Comparison of ENCODE assay signal across 1 cellular context in the genomic region with DNA sequence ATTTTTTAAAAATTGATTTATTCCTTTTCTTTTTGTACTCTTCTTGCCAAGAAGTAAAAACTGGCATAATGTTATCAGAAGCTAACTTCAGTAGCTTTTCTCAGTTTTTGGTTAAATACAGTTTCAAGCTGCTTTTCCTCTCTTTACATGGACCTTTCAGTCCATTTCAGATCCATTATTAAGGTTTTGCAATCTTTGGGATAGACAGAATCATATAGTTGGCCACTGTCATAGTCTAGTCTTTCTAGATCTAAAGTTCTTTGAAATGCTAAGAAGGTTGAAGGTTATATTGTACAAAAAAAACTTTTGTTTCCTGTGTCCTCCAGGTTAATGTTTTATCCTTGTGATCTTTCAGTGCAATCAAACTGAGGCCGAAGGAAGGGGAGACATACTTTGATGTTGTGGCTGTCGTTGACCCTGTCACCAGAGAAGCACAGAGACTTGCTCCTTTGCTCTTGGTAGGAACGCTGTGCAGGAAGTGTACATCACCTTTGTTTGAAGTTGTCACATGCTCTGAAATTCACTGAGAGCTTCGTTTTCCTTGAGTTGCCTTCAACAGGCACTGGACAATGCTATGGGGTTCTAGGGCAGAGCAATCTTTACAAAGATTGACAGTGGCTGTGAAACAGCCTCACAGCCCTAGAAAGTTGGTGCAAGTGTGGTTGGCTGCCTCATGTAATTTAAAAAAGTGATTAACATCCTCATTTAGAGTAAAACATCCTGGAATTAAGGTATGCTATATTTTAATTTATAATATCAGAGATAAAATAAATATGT.
TF ChIP-seq lines count a peak whose summit lies in the region.

No MANE protein-coding gene starts in this region.

TF ChIP-seq in HepG2, 621 proteins besides CTCF, POLR2A, EP300 and RAD21 (continued from another document and continues in another):
- TF ChIP-seq, protein P1, sequence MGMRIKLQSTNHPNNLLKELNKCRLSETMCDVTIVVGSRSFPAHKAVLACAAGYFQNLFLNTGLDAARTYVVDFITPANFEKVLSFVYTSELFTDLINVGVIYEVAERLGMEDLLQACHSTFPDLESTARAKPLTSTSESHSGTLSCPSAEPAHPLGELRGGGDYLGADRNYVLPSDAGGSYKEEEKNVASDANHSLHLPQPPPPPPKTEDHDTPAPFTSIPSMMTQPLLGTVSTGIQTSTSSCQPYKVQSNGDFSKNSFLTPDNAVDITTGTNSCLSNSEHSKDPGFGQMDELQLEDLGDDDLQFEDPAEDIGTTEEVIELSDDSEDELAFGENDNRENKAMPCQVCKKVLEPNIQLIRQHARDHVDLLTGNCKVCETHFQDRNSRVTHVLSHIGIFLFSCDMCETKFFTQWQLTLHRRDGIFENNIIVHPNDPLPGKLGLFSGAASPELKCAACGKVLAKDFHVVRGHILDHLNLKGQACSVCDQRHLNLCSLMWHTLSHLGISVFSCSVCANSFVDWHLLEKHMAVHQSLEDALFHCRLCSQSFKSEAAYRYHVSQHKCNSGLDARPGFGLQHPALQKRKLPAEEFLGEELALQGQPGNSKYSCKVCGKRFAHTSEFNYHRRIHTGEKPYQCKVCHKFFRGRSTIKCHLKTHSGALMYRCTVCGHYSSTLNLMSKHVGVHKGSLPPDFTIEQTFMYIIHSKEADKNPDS (CRISPR knock-in tag; IDR thresholded peaks at IDR 0.05): peak; percentile 93
- TF ChIP-seq, protein P2, sequence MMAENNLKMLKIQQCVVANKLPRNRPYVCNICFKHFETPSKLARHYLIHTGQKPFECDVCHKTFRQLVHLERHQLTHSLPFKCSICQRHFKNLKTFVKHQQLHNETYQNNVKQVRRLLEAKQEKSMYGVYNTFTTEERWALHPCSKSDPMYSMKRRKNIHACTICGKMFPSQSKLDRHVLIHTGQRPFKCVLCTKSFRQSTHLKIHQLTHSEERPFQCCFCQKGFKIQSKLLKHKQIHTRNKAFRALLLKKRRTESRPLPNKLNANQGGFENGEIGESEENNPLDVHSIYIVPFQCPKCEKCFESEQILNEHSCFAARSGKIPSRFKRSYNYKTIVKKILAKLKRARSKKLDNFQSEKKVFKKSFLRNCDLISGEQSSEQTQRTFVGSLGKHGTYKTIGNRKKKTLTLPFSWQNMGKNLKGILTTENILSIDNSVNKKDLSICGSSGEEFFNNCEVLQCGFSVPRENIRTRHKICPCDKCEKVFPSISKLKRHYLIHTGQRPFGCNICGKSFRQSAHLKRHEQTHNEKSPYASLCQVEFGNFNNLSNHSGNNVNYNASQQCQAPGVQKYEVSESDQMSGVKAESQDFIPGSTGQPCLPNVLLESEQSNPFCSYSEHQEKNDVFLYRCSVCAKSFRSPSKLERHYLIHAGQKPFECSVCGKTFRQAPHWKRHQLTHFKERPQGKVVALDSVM (CRISPR knock-in tag; IDR thresholded peaks at IDR 0.05): peak; percentile 53; the same call in 1 of the 2 replicates
- TF ChIP-seq, protein P3, sequence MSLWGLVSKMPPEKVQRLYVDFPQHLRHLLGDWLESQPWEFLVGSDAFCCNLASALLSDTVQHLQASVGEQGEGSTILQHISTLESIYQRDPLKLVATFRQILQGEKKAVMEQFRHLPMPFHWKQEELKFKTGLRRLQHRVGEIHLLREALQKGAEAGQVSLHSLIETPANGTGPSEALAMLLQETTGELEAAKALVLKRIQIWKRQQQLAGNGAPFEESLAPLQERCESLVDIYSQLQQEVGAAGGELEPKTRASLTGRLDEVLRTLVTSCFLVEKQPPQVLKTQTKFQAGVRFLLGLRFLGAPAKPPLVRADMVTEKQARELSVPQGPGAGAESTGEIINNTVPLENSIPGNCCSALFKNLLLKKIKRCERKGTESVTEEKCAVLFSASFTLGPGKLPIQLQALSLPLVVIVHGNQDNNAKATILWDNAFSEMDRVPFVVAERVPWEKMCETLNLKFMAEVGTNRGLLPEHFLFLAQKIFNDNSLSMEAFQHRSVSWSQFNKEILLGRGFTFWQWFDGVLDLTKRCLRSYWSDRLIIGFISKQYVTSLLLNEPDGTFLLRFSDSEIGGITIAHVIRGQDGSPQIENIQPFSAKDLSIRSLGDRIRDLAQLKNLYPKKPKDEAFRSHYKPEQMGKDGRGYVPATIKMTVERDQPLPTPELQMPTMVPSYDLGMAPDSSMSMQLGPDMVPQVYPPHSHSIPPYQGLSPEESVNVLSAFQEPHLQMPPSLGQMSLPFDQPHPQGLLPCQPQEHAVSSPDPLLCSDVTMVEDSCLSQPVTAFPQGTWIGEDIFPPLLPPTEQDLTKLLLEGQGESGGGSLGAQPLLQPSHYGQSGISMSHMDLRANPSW (CRISPR knock-in tag; IDR thresholded peaks at IDR 0.05; ENCODE audit: borderline replicate concordance): peak; percentile 76; the same call in 1 of the 2 replicates
- TF ChIP-seq ATF7 (IDR thresholded peaks at IDR 0.05) (no peak), ATF7 (CRISPR knock-in tag; IDR thresholded peaks at IDR 0.05) (peak; percentile 84), SRSF9 (IDR thresholded peaks at IDR 0.05; ENCODE audit: borderline replicate concordance, insufficient read depth, low read depth, low read length, poor library complexity, severe bottlenecking) (no peak), MAF1 (CRISPR knock-in tag; IDR thresholded peaks at IDR 0.05; ENCODE audit: borderline replicate concordance) (no peak), KDM5A (IDR thresholded peaks at IDR 0.05; ENCODE audit: borderline replicate concordance, low read length) (no peak), ZNF24 (IDR thresholded peaks at IDR 0.05) (no peak; the same call in 1 of the 2 replicates), ZNF563 (CRISPR knock-in tag; IDR thresholded peaks at IDR 0.05) (peak; percentile 58; the same call in 1 of the 2 replicates), GABPB1 (CRISPR knock-in tag; IDR thresholded peaks at IDR 0.05) (peak; percentile 79), DMAP1 (CRISPR knock-in tag; IDR thresholded peaks at IDR 0.05) (peak; percentile 91), MBD4 (IDR thresholded peaks at IDR 0.05; ENCODE audit: borderline replicate concordance, low read length) (peak; percentile 93; the same call in 1 of the 2 replicates), ZFY (CRISPR knock-in tag; IDR thresholded peaks at IDR 0.05) (peak; percentile 43; the same call in 1 of the 2 replicates), ZBTB21 (CRISPR knock-in tag; IDR thresholded peaks at IDR 0.05) (peak; percentile 66; the same call in 1 of the 2 replicates), PHF20 (CRISPR knock-in tag; IDR thresholded peaks at IDR 0.05) (no peak), MIER2 (CRISPR knock-in tag; IDR thresholded peaks at IDR 0.05) (peak; percentile 85; the same call in 1 of the 2 replicates), FOSL2 (CRISPR knock-in tag; IDR thresholded peaks at IDR 0.05) (peak; percentile 94), KLF13 (CRISPR knock-in tag; IDR thresholded peaks at IDR 0.05) (no peak), KDM5B (CRISPR knock-in tag; IDR thresholded peaks at IDR 0.05; ENCODE audit: borderline replicate concordance) (no peak), SSRP1 (CRISPR knock-in tag; IDR thresholded peaks at IDR 0.05) (peak; percentile 66; the same call in 1 of the 2 replicates), NCOA2 (CRISPR knock-in tag; IDR thresholded peaks at IDR 0.05) (peak; percentile 100), TAF1 (CRISPR knock-in tag; IDR thresholded peaks at IDR 0.05) (peak; percentile 54; the same call in 1 of the 2 replicates), ESRRA (CRISPR knock-in tag; IDR thresholded peaks at IDR 0.05; ENCODE audit: low read depth) (peak; percentile 73; the same call in 1 of the 2 replicates), ZNF33B (CRISPR knock-in tag; IDR thresholded peaks at IDR 0.05) (no peak), ETV6 (CRISPR knock-in tag; conservative IDR thresholded peaks at IDR 0.05) (0 out of 2 replicates have a peak, but pooled peaks have one; percentile 52), ZNF556 (CRISPR knock-in tag; IDR thresholded peaks at IDR 0.05; ENCODE audit: borderline replicate concordance) (peak; percentile 76; the same call in 1 of the 2 replicates), TBX2 (CRISPR knock-in tag; IDR thresholded peaks at IDR 0.05; ENCODE audit: borderline replicate concordance) (peak; percentile 97), NONO (IDR thresholded peaks at IDR 0.05) (no peak), NONO (CRISPR knock-in tag; conservative IDR thresholded peaks at IDR 0.05) (peak; percentile 94), ZFX (CRISPR knock-in tag; IDR thresholded peaks at IDR 0.05; ENCODE audit: low read depth) (peak; percentile 32; the same call in 1 of the 2 replicates), SRSF4 (IDR thresholded peaks at IDR 0.05; ENCODE audit: low read depth, low read length, poor library complexity, severe bottlenecking) (no peak), ZNF3 (CRISPR knock-in tag; IDR thresholded peaks at IDR 0.05) (peak; percentile 84; the same call in 1 of the 2 replicates), ZMAT3 (CRISPR knock-in tag; conservative IDR thresholded peaks at IDR 0.05) (peak; percentile 79; the same call in 1 of the 2 replicates), SNAPC2 (CRISPR knock-in tag; IDR thresholded peaks at IDR 0.05) (peak; percentile 93), ZFP82 (CRISPR knock-in tag; IDR thresholded peaks at IDR 0.05; ENCODE audit: borderline replicate concordance) (peak; percentile 69; the same call in 1 of the 2 replicates)
- TF ChIP-seq, protein P4, sequence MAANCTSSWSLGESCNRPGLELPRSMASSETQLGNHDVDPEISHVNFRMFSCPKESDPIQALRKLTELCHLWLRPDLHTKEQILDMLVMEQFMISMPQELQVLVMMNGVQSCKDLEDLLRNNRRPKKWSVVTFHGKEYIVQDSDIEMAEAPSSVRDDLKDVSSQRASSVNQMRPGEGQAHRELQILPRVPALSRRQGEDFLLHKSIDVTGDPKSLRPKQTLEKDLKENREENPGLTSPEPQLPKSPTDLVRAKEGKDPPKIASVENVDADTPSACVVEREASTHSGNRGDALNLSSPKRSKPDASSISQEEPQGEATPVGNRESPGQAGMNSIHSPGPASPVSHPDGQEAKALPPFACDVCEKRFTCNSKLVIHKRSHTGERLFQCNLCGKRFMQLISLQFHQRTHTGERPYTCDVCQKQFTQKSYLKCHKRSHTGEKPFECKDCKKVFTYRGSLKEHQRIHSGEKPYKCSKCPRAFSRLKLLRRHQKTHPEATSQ (CRISPR knock-in tag; IDR thresholded peaks at IDR 0.05; ENCODE audit: borderline replicate concordance): peak; percentile 95; the same call in 1 of the 2 replicates
- TF ChIP-seq, protein P5, sequence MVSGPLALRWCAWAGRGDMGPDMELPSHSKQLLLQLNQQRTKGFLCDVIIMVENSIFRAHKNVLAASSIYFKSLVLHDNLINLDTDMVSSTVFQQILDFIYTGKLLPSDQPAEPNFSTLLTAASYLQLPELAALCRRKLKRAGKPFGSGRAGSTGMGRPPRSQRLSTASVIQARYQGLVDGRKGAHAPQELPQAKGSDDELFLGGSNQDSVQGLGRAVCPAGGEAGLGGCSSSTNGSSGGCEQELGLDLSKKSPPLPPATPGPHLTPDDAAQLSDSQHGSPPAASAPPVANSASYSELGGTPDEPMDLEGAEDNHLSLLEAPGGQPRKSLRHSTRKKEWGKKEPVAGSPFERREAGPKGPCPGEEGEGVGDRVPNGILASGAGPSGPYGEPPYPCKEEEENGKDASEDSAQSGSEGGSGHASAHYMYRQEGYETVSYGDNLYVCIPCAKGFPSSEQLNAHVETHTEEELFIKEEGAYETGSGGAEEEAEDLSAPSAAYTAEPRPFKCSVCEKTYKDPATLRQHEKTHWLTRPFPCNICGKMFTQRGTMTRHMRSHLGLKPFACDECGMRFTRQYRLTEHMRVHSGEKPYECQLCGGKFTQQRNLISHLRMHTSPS (CRISPR knock-in tag; IDR thresholded peaks at IDR 0.05; ENCODE audit: low read depth): 0 out of 2 replicates have a peak, but pooled peaks have one; percentile 41
- TF ChIP-seq, protein P6, sequence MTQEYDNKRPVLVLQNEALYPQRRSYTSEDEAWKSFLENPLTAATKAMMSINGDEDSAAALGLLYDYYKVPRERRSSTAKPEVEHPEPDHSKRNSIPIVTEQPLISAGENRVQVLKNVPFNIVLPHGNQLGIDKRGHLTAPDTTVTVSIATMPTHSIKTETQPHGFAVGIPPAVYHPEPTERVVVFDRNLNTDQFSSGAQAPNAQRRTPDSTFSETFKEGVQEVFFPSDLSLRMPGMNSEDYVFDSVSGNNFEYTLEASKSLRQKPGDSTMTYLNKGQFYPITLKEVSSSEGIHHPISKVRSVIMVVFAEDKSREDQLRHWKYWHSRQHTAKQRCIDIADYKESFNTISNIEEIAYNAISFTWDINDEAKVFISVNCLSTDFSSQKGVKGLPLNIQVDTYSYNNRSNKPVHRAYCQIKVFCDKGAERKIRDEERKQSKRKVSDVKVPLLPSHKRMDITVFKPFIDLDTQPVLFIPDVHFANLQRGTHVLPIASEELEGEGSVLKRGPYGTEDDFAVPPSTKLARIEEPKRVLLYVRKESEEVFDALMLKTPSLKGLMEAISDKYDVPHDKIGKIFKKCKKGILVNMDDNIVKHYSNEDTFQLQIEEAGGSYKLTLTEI (CRISPR knock-in tag; conservative IDR thresholded peaks at IDR 0.05): no peak
- TF ChIP-seq, protein P7, sequence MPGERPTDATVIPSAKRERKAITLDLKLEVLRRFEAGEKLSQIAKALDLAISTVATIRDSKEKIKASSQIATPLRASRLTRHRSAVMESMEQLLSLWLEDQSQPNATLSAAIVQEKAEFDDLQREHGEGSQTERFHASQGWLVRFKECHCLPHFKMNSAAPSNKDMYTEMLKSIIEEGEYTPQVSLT (CRISPR knock-in tag; IDR thresholded peaks at IDR 0.05; ENCODE audit: borderline replicate concordance, low read depth): no peak
- TF ChIP-seq, protein P8, sequence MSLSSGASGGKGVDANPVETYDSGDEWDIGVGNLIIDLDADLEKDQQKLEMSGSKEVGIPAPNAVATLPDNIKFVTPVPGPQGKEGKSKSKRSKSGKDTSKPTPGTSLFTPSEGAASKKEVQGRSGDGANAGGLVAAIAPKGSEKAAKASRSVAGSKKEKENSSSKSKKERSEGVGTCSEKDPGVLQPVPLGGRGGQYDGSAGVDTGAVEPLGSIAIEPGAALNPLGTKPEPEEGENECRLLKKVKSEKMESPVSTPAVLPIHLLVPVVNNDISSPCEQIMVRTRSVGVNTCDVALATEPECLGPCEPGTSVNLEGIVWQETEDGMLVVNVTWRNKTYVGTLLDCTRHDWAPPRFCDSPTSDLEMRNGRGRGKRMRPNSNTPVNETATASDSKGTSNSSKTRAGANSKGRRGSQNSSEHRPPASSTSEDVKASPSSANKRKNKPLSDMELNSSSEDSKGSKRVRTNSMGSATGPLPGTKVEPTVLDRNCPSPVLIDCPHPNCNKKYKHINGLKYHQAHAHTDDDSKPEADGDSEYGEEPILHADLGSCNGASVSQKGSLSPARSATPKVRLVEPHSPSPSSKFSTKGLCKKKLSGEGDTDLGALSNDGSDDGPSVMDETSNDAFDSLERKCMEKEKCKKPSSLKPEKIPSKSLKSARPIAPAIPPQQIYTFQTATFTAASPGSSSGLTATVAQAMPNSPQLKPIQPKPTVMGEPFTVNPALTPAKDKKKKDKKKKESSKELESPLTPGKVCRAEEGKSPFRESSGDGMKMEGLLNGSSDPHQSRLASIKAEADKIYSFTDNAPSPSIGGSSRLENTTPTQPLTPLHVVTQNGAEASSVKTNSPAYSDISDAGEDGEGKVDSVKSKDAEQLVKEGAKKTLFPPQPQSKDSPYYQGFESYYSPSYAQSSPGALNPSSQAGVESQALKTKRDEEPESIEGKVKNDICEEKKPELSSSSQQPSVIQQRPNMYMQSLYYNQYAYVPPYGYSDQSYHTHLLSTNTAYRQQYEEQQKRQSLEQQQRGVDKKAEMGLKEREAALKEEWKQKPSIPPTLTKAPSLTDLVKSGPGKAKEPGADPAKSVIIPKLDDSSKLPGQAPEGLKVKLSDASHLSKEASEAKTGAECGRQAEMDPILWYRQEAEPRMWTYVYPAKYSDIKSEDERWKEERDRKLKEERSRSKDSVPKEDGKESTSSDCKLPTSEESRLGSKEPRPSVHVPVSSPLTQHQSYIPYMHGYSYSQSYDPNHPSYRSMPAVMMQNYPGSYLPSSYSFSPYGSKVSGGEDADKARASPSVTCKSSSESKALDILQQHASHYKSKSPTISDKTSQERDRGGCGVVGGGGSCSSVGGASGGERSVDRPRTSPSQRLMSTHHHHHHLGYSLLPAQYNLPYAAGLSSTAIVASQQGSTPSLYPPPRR (CRISPR knock-in tag; IDR thresholded peaks at IDR 0.05; ENCODE audit: borderline replicate concordance): peak; percentile 95
